Comparison of ENCODE assay signal across 2 cellular contexts in the genomic region with DNA sequence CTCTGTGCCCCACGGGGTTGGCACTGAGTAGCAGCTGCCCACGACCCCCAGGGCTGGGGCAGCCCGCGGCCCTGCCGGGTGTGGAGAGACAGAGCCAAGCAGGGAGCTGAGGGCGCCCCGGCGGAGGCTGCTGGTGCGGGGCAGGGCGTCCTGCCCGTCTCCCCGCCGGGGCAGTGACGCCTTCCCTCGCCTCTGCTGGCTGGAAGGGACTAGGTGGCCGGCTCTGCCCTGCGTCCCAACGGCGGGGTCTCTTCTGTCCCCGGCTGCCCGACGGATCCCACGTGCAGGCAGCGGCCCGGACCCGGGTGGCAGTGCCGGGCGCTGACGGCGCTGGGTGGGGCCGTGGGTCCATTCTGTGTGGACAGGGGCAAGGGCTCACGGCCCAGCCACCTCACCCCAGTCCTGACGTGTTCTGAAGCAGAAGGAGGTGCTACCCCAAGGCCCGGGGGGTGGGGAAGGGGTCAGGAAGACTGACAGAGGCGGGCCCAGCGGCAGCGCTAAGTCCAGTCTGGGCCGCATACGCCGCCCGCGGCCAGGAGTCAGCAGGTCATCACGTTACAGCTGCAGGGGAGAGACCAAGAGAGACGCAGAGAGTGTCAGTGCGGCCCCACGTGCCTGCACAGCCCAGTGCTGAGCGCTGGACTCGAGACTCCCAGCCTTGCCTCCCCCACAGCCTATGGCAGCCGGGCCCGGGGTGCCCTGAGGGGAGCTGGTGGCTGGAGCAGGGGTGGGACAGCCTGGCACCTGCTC.
TF ChIP-seq lines count a peak whose summit lies in the region.

No MANE protein-coding gene starts in this region.

TF ChIP-seq in SK-N-SH, 30 proteins besides CTCF, POLR2A, EP300 and RAD21 (continued from another document):
- TF ChIP-seq SMC3 (IDR thresholded peaks at IDR 0.05; ENCODE audit: low read depth, low read length) (no peak), JUND (IDR thresholded peaks at IDR 0.05) (no peak), TEAD4 (IDR thresholded peaks at IDR 0.05; ENCODE audit: borderline replicate concordance, insufficient read depth) (no peak), YY1 (IDR thresholded peaks at IDR 0.05; ENCODE audit: low read depth) (no peak), FOXM1 (IDR thresholded peaks at IDR 0.05; ENCODE audit: low read depth) (no peak), NRF1 (IDR thresholded peaks at IDR 0.05; ENCODE audit: low read depth, low read length) (no peak)
- TF ChIP-seq, protein P1, sequence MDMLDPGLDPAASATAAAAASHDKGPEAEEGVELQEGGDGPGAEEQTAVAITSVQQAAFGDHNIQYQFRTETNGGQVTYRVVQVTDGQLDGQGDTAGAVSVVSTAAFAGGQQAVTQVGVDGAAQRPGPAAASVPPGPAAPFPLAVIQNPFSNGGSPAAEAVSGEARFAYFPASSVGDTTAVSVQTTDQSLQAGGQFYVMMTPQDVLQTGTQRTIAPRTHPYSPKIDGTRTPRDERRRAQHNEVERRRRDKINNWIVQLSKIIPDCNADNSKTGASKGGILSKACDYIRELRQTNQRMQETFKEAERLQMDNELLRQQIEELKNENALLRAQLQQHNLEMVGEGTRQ (IDR thresholded peaks at IDR 0.05; ENCODE audit: borderline replicate concordance, low read depth, low read length), result no peak

TF ChIP-seq in SK-N-SH treated with all-trans-retinoic acid at 6 μM for 48 hours, 23 proteins besides CTCF, POLR2A, EP300 and RAD21 (continued from another document):
- TF ChIP-seq PATZ1 (CRISPR knock-in tag; IDR thresholded peaks at IDR 0.05; ENCODE audit: borderline replicate concordance), result no peak
- no peak for TF ChIP-seq ARNTL (CRISPR knock-in tag; IDR thresholded peaks at IDR 0.05; ENCODE audit: borderline replicate concordance, low read depth)
- TF ChIP-seq GLIS3 (CRISPR knock-in tag; IDR thresholded peaks at IDR 0.05), result no peak
- no peak for TF ChIP-seq CSDC2 (CRISPR knock-in tag; IDR thresholded peaks at IDR 0.05)
- TF ChIP-seq ZNF565 (CRISPR knock-in tag; conservative IDR thresholded peaks at IDR 0.05; ENCODE audit: low read depth), result no peak
- no peak for TF ChIP-seq SNAI2 (CRISPR knock-in tag; IDR thresholded peaks at IDR 0.05)
- no peak for TF ChIP-seq ISL1 (CRISPR knock-in tag; IDR thresholded peaks at IDR 0.05)
- no peak for TF ChIP-seq POU6F1 (CRISPR knock-in tag; IDR thresholded peaks at IDR 0.05; ENCODE audit: borderline replicate concordance, low read depth)
- no peak for TF ChIP-seq TOX (CRISPR knock-in tag; IDR thresholded peaks at IDR 0.05; ENCODE audit: borderline replicate concordance)
